ENCODE assay signal across 9 cellular contexts in genomic region chr17:57004944-57005579, GRCh38. TPM values are rescaled to one million over a fixed set of nuclear protein-coding genes. Genes with fewer than 3 reads are reported as not detected.
DNase-seq lines count a peak whose midpoint lies in the region; ATAC-seq, FAIRE-seq and TF ChIP-seq lines count a peak whose summit lies in the region.
"Had no signal": no experiment of that assay in that cellular context is flagged by ENCODE, and none has a peak within 500 bp of the region (broad histone marks: within the 10 kb centered on the region; RNA-seq: fewer than 3 reads in every experiment).

No MANE protein-coding gene starts in this region.

- CTCF ChIA-PET in GM12878 (lab: Yijun Ruan, JAX) = interaction anchor here (0.9 to 1.7 kb wide), 3 partner anchors 11 to 185 kb away, joined by 3 read pairs; no protein-coding TSS in a partner anchor

- 3% methylated on average over 8 of the region's 8 CpGs for WGBS in GM12878 (ENCODE audit: insufficient coverage, insufficient replicate concordance, low lambda C conversion rate, missing lambda C conversion rate)

- H3K4me2 ChIP-seq in GM12878 (ENCODE audit: control insufficient read depth, insufficient read depth) (peak overlapping the region; percentile 66), neural progenitor cell (no peak overlapping the region)

- H3K4me1 Mint-ChIP-seq in neural progenitor cell = peaks cover 3% of the 10 kb centered on the region

- FAIRE-seq in GM12878 (lab: Jason Lieb, UNC) = peak; percentile 68
- FAIRE-seq: A204.1 had no signal

- BruUV-seq in GM12878 (replicated peaks; lab: Mats Ljungman, UMichigan) = no TSS peak

- in situ Hi-C loops in GM12878 (cut with MboI) = no loop called here

- intact Hi-C loops in GM12878 (cut with micrococcal nuclease; ENCODE audit: unreplicated experiment) (loop anchor here (5.0 to 10.0 kb wide), 2 partner anchors 43 to 80 kb away; partner anchors contain the start of genes AKAP1 and COIL), vagina (cut with DNase I) (loop anchor here (10.0 kb wide), 1 partner anchor 110 kb away; no protein-coding TSS in a partner anchor)

- H3K4me1 ChIP-seq in GM12878 (ENCODE audit: control insufficient read depth, insufficient read depth, low read length) (peaks cover 32% of the 10 kb centered on the region), neural progenitor cell (peaks cover 5% of the 10 kb centered on the region), vagina (no peaks in the 10 kb centered on the region)

- H3K27ac ChIP-seq in GM12878 (ENCODE audit: control insufficient read depth, insufficient read depth) (peak overlapping the region; percentile 74), neural progenitor cell (no peak overlapping the region), vagina (no peak overlapping the region)

- SMC1A ChIA-PET in GM12878 (lab: Charles Lee; ENCODE audit: uncharacterized antibody, unreplicated experiment) = interaction anchor here (0.7 to 6.4 kb wide), 5 partner anchors 27 to 185 kb away, joined by 3 to 41 read pairs (median 3); partner anchors contain the start of genes AKAP1 and SCPEP1

- no peak overlapping the region for H3K4me3 Mint-ChIP-seq in neural progenitor cell

- no peaks in the 10 kb centered on the region for H3K27me3 ChIP-seq in GM12878 (replicated peaks in 1 of 2; ENCODE audit: control insufficient read depth in 2 of 2, insufficient read depth in 2 of 2, low read length in 1 of 2)
- H3K27me3 ChIP-seq in neural progenitor cell = no peaks in the 10 kb centered on the region
- no peaks in the 10 kb centered on the region for H3K27me3 ChIP-seq in vagina

- peak overlapping the region; percentile 81 for H2AFZ ChIP-seq in GM12878 (ENCODE audit: control insufficient read depth, low read depth, low read length)
- no peak overlapping the region for H2AFZ ChIP-seq in neural progenitor cell (replicated peaks)

- H4K20me1 ChIP-seq in GM12878 (ENCODE audit: control insufficient read depth, insufficient read depth) (no peaks in the 10 kb centered on the region), neural progenitor cell (ENCODE audit: low read depth) (no peaks in the 10 kb centered on the region)

- H3K27ac Mint-ChIP-seq in neural progenitor cell = no peak overlapping the region

- peak; percentile 85 for ATAC-seq in GM21825 (IDR thresholded peaks at IDR 0.05; ENCODE audit: unreplicated experiment)
- peak; percentile 89 for ATAC-seq in GM12878

- RAD21 ChIA-PET in GM12878 (lab: Charles Lee; ENCODE audit: unreplicated experiment) = interaction anchor here (1.2 to 2.3 kb wide), 3 partner anchors 26 to 186 kb away, joined by 4 to 7 read pairs (median 6); partner anchors contain the start of gene SCPEP1

- no peaks in the 10 kb centered on the region for H3F3A ChIP-seq in neural progenitor cell (ENCODE audit: low read depth)

- H3K9ac ChIP-seq in GM12878 (ENCODE audit: control insufficient read depth, insufficient read depth, low read length) (peak overlapping the region; percentile 53), neural progenitor cell (no peak overlapping the region)

- TF ChIP-seq CTCF in GM12878 (IDR thresholded peaks at IDR 0.05 in 2 of 3, conservative IDR thresholded peaks at IDR 0.05 in 1 of 3; ENCODE audit: control insufficient read depth in 2 of 3, extremely low read depth in 1 of 3, insufficient read depth in 1 of 3, low read depth in 3 of 3, low read length in 3 of 3) (peak; percentile 25 to 38 (median 27); a peak in 5 of 6 replicates), neural progenitor cell (IDR thresholded peaks at IDR 0.05) (peak; percentile 51), vagina (IDR thresholded peaks at IDR 0.05) (no peak)

- peaks cover 2 to 27% of the 10 kb centered on the region in 2 experiments for H3K36me3 ChIP-seq in GM12878 (ENCODE audit: control insufficient read depth in 2 of 2, insufficient read depth in 2 of 2, low read length in 1 of 2)
- H3K36me3 ChIP-seq in neural progenitor cell = no peaks in the 10 kb centered on the region
- peaks cover 0 to 47% of the 10 kb centered on the region in 2 donors for H3K36me3 ChIP-seq in vagina

- H3K36me3 Mint-ChIP-seq in neural progenitor cell = peaks cover 3% of the 10 kb centered on the region

- H3K79me2 ChIP-seq in GM12878 (ENCODE audit: control insufficient read depth, insufficient read depth, low read length) = no peaks in the 10 kb centered on the region
- H3K79me2 ChIP-seq in neural progenitor cell (ENCODE audit: low read depth) = no peaks in the 10 kb centered on the region

- TF ChIP-seq POLR2A in GM12878 (IDR thresholded peaks at IDR 0.05; ENCODE audit: low read depth, low read length) (no peak), vagina (IDR thresholded peaks at IDR 0.05) (no peak)

- DNase-seq in DMS 273 (lab: John Stamatoyannopoulos, UW; ENCODE audit: unreplicated experiment) (peak; percentile 31), DMS 273 treated with DMSO at 0.1 percent for 48 hours (lab: John Stamatoyannopoulos, UW) (no peak), KG1 (lab: John Stamatoyannopoulos, UW) (peak; percentile 55), GM12878 (ENCODE audit: low read depth, low spot score) (peak; percentile 71), neural progenitor cell (ENCODE audit: low spot score) (peak; percentile 49), vagina (ENCODE audit: extremely low spot score in 2 of 2) (no peak)
- no peak for DNase-seq in stimulated activated CD4-positive, alpha-beta T cell treated with anti-CD3 and anti-CD28 coated beads, Interleukin-4, amount 100 ng/mL, for 24 hours

- H3K4me3 ChIP-seq in GM12878 (no peak overlapping the region), neural progenitor cell (no peak overlapping the region), vagina (no peak overlapping the region)

- no peaks in the 10 kb centered on the region for H3K9me3 Mint-ChIP-seq in neural progenitor cell

- POLR2A ChIA-PET in GM12878 (lab: Charles Lee) = interaction anchor here (1.0 to 1.1 kb wide), 2 partner anchors 10 to 26 kb away, joined by 3 read pairs; no protein-coding TSS in a partner anchor

- H3K9me3 ChIP-seq in GM12878 (replicated peaks; ENCODE audit: control insufficient read depth, insufficient read depth, low read length) = no peaks in the 10 kb centered on the region
- no peaks in the 10 kb centered on the region for H3K9me3 ChIP-seq in neural progenitor cell (ENCODE audit: low read depth)
- H3K9me3 ChIP-seq in vagina = no peaks in the 10 kb centered on the region

- H3K27me3 Mint-ChIP-seq in neural progenitor cell (ENCODE audit: insufficient read depth, low read depth) = peaks cover 2% of the 10 kb centered on the region

- no peak for TF ChIP-seq RAD21 in GM12878 (IDR thresholded peaks at IDR 0.05; ENCODE audit: insufficient read depth, low read depth, low read length)

- peak; percentile 21 to 66; a peak in 2 of 4 replicates for TF ChIP-seq EP300 in GM12878 (IDR thresholded peaks at IDR 0.05; ENCODE audit: borderline replicate concordance in 1 of 2, control insufficient read depth in 1 of 2, low read depth in 2 of 2, low read length in 2 of 2)

TF ChIP-seq in GM12878, 131 proteins besides CTCF, POLR2A, EP300 and RAD21 (continues in another document):
- TF ChIP-seq HDAC6 (IDR thresholded peaks at IDR 0.05; ENCODE audit: unreplicated experiment) (no peak), USF2 (IDR thresholded peaks at IDR 0.05; ENCODE audit: borderline replicate concordance, low read depth, low read length) (no peak), SMC3 (IDR thresholded peaks at IDR 0.05; ENCODE audit: borderline replicate concordance, low read length) (no peak; the same call in 1 of the 2 replicates)

RNA-seq across cellular contexts. Expression of gene SCPEP1, which starts 27.1 kb away (rescaled TPM):
- 46.4 and 46.9 TPM in 2 replicates for total RNA-seq in GM12878 (2013; cell fraction: nucleolus; rRNA removed)
- 37.7 and 39.5 TPM in 2 replicates for total RNA-seq in GM12878 (2014; rRNA removed)
- 34.1 and 38.3 TPM in 2 replicates for total RNA-seq in GM12878 (2014; rRNA removed; fragmentation: Illumina TruSeq; extraction: Trizol)
- 37.4 and 39.6 TPM in 2 replicates for total RNA-seq in GM12878 (2021)
- 49.6 TPM for polyA plus RNA-seq in GM12878 (2011; ENCODE audit: low read depth)
- polyA plus RNA-seq in GM12878 (2011; rRNA removed) = 34.1 and 42.5 TPM in 2 replicates
- 25.7 and 28.6 TPM in 2 replicates for polyA plus RNA-seq in GM12878 (2011; cell fraction: cytosol; rRNA removed)
- polyA plus RNA-seq in GM12878 (2011; cell fraction: nucleus; rRNA removed) = 74.2 and 75.4 TPM in 2 replicates
- polyA plus RNA-seq in GM12878 (2012) = 43.5 and 44.6 TPM in 2 replicates
- 36.9 and 45.2 TPM in 2 replicates for polyA plus RNA-seq in GM12878 (2014; fragmentation: Illumina TruSeq; extraction: Trizol)
- 10 to 100 TPM; 57.7 to 80.2 TPM for polyA plus RNA-seq in GM12878 (2014; fragmentation: Nextera tagmentation; extraction: Ambion mirVana)
- 29.2 and 31.2 TPM in 2 replicates for polyA plus RNA-seq in GM12878 (2014; rRNA removed)
- polyA plus RNA-seq in GM12878 (2016; fragmentation: Nextera tagmentation; extraction: Ambion mirVana) = 10 to 100 TPM; 41.8 to 50.8 TPM
- 9.0 and 9.7 TPM in 2 replicates for polyA minus RNA-seq in GM12878 (2011; rRNA and poly(A)+ RNA removed)
- polyA minus RNA-seq in GM12878 (2011; cell fraction: cytosol; rRNA and poly(A)+ RNA removed) = 7.9 and 12.0 TPM in 2 replicates
- 13.8 TPM in 2 replicates for polyA minus RNA-seq in GM12878 (2011; cell fraction: nucleus; rRNA and poly(A)+ RNA removed)
- total RNA-seq in neural progenitor cell (ENCODE audit: low replicate concordance) = 28.7 and 39.5 TPM in 2 replicates
- 69.5 TPM for total RNA-seq in vagina

RNA-seq across cellular contexts. Expression of gene COIL, which starts 44.2 kb away (rescaled TPM):
- 13.1 and 13.6 TPM in 2 replicates for total RNA-seq in GM12878 (2013; cell fraction: nucleolus; rRNA removed)
- 13.7 and 15.3 TPM in 2 replicates for total RNA-seq in GM12878 (2014; rRNA removed)
- total RNA-seq in GM12878 (2014; rRNA removed; fragmentation: Illumina TruSeq; extraction: Trizol) = 23.4 and 24.3 TPM in 2 replicates
- 17.9 and 18.4 TPM in 2 replicates for total RNA-seq in GM12878 (2021)
- 9.1 TPM for polyA plus RNA-seq in GM12878 (2011; ENCODE audit: low read depth)
- 15.1 and 21.2 TPM in 2 replicates for polyA plus RNA-seq in GM12878 (2011; rRNA removed)
- polyA plus RNA-seq in GM12878 (2011; cell fraction: cytosol; rRNA removed) = 5.2 and 5.4 TPM in 2 replicates
- 5.8 and 8.0 TPM in 2 replicates for polyA plus RNA-seq in GM12878 (2011; cell fraction: nucleus; rRNA removed)
- polyA plus RNA-seq in GM12878 (2012) = 12.4 and 13.2 TPM in 2 replicates
- polyA plus RNA-seq in GM12878 (2014; fragmentation: Illumina TruSeq; extraction: Trizol) = 22.8 and 28.2 TPM in 2 replicates
- polyA plus RNA-seq in GM12878 (2014; fragmentation: Nextera tagmentation; extraction: Ambion mirVana) = 10 to 100 TPM; 14.2 to 16.8 TPM
- 12.6 and 15.1 TPM in 2 replicates for polyA plus RNA-seq in GM12878 (2014; rRNA removed)
- polyA plus RNA-seq in GM12878 (2016; fragmentation: Nextera tagmentation; extraction: Ambion mirVana) = 10 to 100 TPM; 18.0 to 19.0 TPM
- polyA minus RNA-seq in GM12878 (2011; rRNA and poly(A)+ RNA removed) = 6.3 and 8.3 TPM in 2 replicates
- 3.2 and 3.5 TPM in 2 replicates for polyA minus RNA-seq in GM12878 (2011; cell fraction: cytosol; rRNA and poly(A)+ RNA removed)
- 2.2 and 2.5 TPM in 2 replicates for polyA minus RNA-seq in GM12878 (2011; cell fraction: nucleus; rRNA and poly(A)+ RNA removed)
- 25.4 and 40.0 TPM in 2 replicates for total RNA-seq in neural progenitor cell (ENCODE audit: low replicate concordance)
- total RNA-seq in vagina = 9.8 TPM

Comparison
In these comparisons a context has a peak if more than half of its experiments do, and no peak if none do; other contexts are left out.
1. DNase-seq: peak in DMS 273 (single experiment), KG1 (single experiment), GM12878 (single experiment) and neural progenitor cell (single experiment); none in DMS 273 treated with DMSO at 0.1 percent for 48 hours (single experiment), vagina (0 of 2) and stimulated activated CD4-positive, alpha-beta T cell treated with anti-CD3 and anti-CD28 coated beads, Interleukin-4, amount 100 ng/mL, for 24 hours (single experiment).
2. CTCF ChIP-seq: peak in GM12878 (3 of 3) and neural progenitor cell (single experiment); none in vagina (0 of 3).